8 cellular contexts compared by ENCODE assay signal in genomic region chr6:12013368-12013617, GRCh38. TPM values are rescaled to one million over a fixed set of nuclear protein-coding genes. Genes with fewer than 3 reads are reported as not detected.
DNase-seq lines count a peak whose midpoint lies in the region; ATAC-seq and TF ChIP-seq lines count a peak whose summit lies in the region.

No MANE protein-coding gene starts in this region.

- no peak for TF ChIP-seq POLR2A in ovary (IDR thresholded peaks at IDR 0.05)

- peaks cover 41% of the 10 kb centered on the region for H3K79me2 ChIP-seq in PC-3 (ENCODE audit: low read length)

- POLR2A ChIA-PET in PC-3 (lab: Charles Lee; ENCODE audit: unreplicated experiment) = interaction anchor here (0.6 to 1.8 kb wide), 3 partner anchors 242 to 280 kb away, joined by 3 to 7 read pairs (median 4); no protein-coding TSS in a partner anchor

- CTCF ChIA-PET in PC-3 (lab: Charles Lee) = no interaction called here

- H2AFZ ChIP-seq in PC-3 (ENCODE audit: low read length) = peak overlapping the region; percentile 66

- no peaks in the 10 kb centered on the region for H3K9me2 ChIP-seq in PC-3 (replicated peaks; ENCODE audit: low read length)

- H3K36me3 ChIP-seq in PC-3 (ENCODE audit: low read depth, low read length) (peaks cover 8% of the 10 kb centered on the region), ovary (no peaks in the 10 kb centered on the region)

- H3K9ac ChIP-seq in PC-3 (ENCODE audit: low read length) = peak overlapping the region; percentile 91

- no peak for TF ChIP-seq EP300 in ovary (IDR thresholded peaks at IDR 0.05)

- no peaks in the 10 kb centered on the region for H3K27me3 ChIP-seq in PC-3 (ENCODE audit: low read length)
- no peaks in the 10 kb centered on the region for H3K27me3 ChIP-seq in ovary

- H3K4me3 ChIP-seq in PC-3 (ENCODE audit: low read length) = peak overlapping the region; percentile 93
- peak overlapping the region; percentile 85 for H3K4me3 ChIP-seq in epithelial cell of esophagus (ENCODE audit: low read length)
- H3K4me3 ChIP-seq in ovary = peak overlapping the region; percentile 71

- ATAC-seq in PC-3 (no peak), HG02870 (IDR thresholded peaks at IDR 0.05; ENCODE audit: unreplicated experiment) (no peak), HG02678 (IDR thresholded peaks at IDR 0.05; ENCODE audit: unreplicated experiment) (no peak), HG02623 (IDR thresholded peaks at IDR 0.05; ENCODE audit: unreplicated experiment) (no peak)

- intact Hi-C loops in PC-3 (cut with micrococcal nuclease) = loop anchor here (1.0 to 10.0 kb wide), 4 partner anchors 279 to 332 kb away; partner anchors contain the start of gene EDN1
- intact Hi-C loops in ovary (cut with DNase I) = no loop called here

- no TSS peak for BruUV-seq in PC-3 (replicated peaks; lab: Mats Ljungman, UMichigan)

- H3F3A ChIP-seq in PC-3 (ENCODE audit: low read length, unreplicated experiment) = no peaks in the 10 kb centered on the region

- DNase-seq in COLO829 (ENCODE audit: low spot score) (peak; percentile 25), PC-3 (no peak), epithelial cell of esophagus (ENCODE audit: low read depth) (no peak), ovary (no peak), hippocampal formation (lab: John Stamatoyannopoulos, UW) (no peak)

- WGBS in ovary, 3 donors = 1 to 2% (median 1%) methylated on average over 8 of the region's 8 CpGs

- H3K4me2 ChIP-seq in PC-3 (ENCODE audit: low read length) = peak overlapping the region; percentile 97

- peaks cover 28% of the 10 kb centered on the region for H3K4me1 ChIP-seq in PC-3 (ENCODE audit: insufficient read depth, low read length)
- peaks cover 2% of the 10 kb centered on the region for H3K4me1 ChIP-seq in ovary (ENCODE audit: insufficient read depth)

- H3K27ac ChIP-seq in PC-3 (ENCODE audit: low read length) (peak overlapping the region; percentile 80), ovary (peak overlapping the region; percentile 88 to 93)

- no peak for TF ChIP-seq CTCF in PC-3 (conservative IDR thresholded peaks at IDR 0.05; ENCODE audit: low read depth, low read length)
- no peak for TF ChIP-seq CTCF in epithelial cell of esophagus (IDR thresholded peaks at IDR 0.05; ENCODE audit: insufficient read depth, low read depth, low read length, missing control alignments)
- no peak for TF ChIP-seq CTCF in ovary (IDR thresholded peaks at IDR 0.05)

- H4K20me1 ChIP-seq in PC-3 (ENCODE audit: low read length) = no peaks in the 10 kb centered on the region

- H3K9me3 ChIP-seq in PC-3 (ENCODE audit: low read length) (no peaks in the 10 kb centered on the region), ovary (no peaks in the 10 kb centered on the region)

RNA-seq across cellular contexts. Expression of gene HIVEP1, which starts 1.2 kb away (rescaled TPM):
- total RNA-seq in PC-3 (2014; rRNA removed) (6.6 and 10.0 TPM in 2 replicates), ovary (10 to 100 TPM; 19.3 to 45.0 (median 29.2) TPM)
- 10 to 100 TPM; 11.9 to 12.3 TPM for polyA plus RNA-seq in ovary
